ENCODE assay signal across 15 cellular contexts in genomic region chr4:181077416-181077815, GRCh38.
DNase-seq lines count a peak whose midpoint lies in the region; ATAC-seq lines count a peak whose summit lies in the region.
"Had no signal": no experiment of that assay in that cellular context is flagged by ENCODE, and none has a peak within 500 bp of the region (broad histone marks: within the 10 kb centered on the region; RNA-seq: fewer than 3 reads in every experiment).

No MANE protein-coding gene starts in this region.

- CTCF ChIA-PET in CD4-positive, alpha-beta memory T cell (lab: Charles Lee; ENCODE audit: partially characterized antibody) = no interaction called here

- peak overlapping the region; percentile 84 for H3K27ac ChIP-seq in SK-N-MC
- no peak overlapping the region for H3K27ac ChIP-seq in mesenchymal stem cell (ENCODE audit: low read length, poor library complexity, severe bottlenecking)
- H3K27ac ChIP-seq in CD4-positive, alpha-beta memory T cell (ENCODE audit: low read depth, low read length) = no peak overlapping the region

- no peak overlapping the region for H3K4me3 Mint-ChIP-seq in CD4-positive, alpha-beta memory T cell
- H3K4me3 Mint-ChIP-seq: CD14-positive monocyte; CD8-positive, alpha-beta memory T cell had no signal

- H3K9ac ChIP-seq in SK-N-MC (ENCODE audit: insufficient read length) = no peak overlapping the region
- H3K9ac ChIP-seq in mesenchymal stem cell (ENCODE audit: low read length) = peak overlapping the region; percentile 45

- H3K27me3 Mint-ChIP-seq in CD4-positive, alpha-beta memory T cell = no peaks in the 10 kb centered on the region
- H3K27me3 Mint-ChIP-seq: CD8-positive, alpha-beta memory T cell had no signal

- no peak overlapping the region for H3K23ac ChIP-seq in mesenchymal stem cell (ENCODE audit: low read length in 2 of 2)

- no peak overlapping the region for H2BK120ac ChIP-seq in mesenchymal stem cell (ENCODE audit: low read depth, low read length)

- no peak overlapping the region for H3K27ac Mint-ChIP-seq in CD4-positive, alpha-beta memory T cell
- H3K27ac Mint-ChIP-seq: CD14-positive monocyte; CD8-positive, alpha-beta memory T cell had no signal

- H3K14ac ChIP-seq in mesenchymal stem cell (ENCODE audit: low read length in 2 of 2) = no peak overlapping the region

- DNase-seq in HS-5 (ENCODE audit: low read depth) (peak; percentile 5), SK-N-MC (ENCODE audit: low read depth, low spot score) (no peak), fibroblast of gingiva (ENCODE audit: low read depth) (peak; percentile 39), mesenchymal stem cell (no peak), cardiac septum (ENCODE audit: low spot score) (no peak), T-helper 9 cell (no peak)
- DNase-seq in CD4-positive, alpha-beta memory T cell = no peak
- DNase-seq: Caco-2; CD8-positive, alpha-beta memory T cell; DND-41; GDM1 had no signal

- H3K4me1 Mint-ChIP-seq in CD4-positive, alpha-beta memory T cell = no peaks in the 10 kb centered on the region
- H3K4me1 Mint-ChIP-seq: CD14-positive monocyte; CD8-positive, alpha-beta memory T cell had no signal

- peaks cover 2% of the 10 kb centered on the region for H3K4me1 ChIP-seq in mesenchymal stem cell (ENCODE audit: control insufficient read depth, insufficient read depth, low read depth, low read length)
- no peaks in the 10 kb centered on the region for H3K4me1 ChIP-seq in CD4-positive, alpha-beta memory T cell (ENCODE audit: insufficient read depth, low read length)
- H3K4me1 ChIP-seq: Caco-2 had no signal

- no peak overlapping the region for H4K91ac ChIP-seq in mesenchymal stem cell (ENCODE audit: low read length)

- H3K36me3 Mint-ChIP-seq in CD4-positive, alpha-beta memory T cell = no peaks in the 10 kb centered on the region
- H3K36me3 Mint-ChIP-seq: CD14-positive monocyte; CD8-positive, alpha-beta memory T cell had no signal

- POLR2A ChIA-PET in CD4-positive, alpha-beta memory T cell (lab: Charles Lee; ENCODE audit: partially characterized antibody) = no interaction called here

- H2BK12ac ChIP-seq in mesenchymal stem cell (ENCODE audit: low read length in 2 of 2) = no peak overlapping the region

- H2AK5ac ChIP-seq in mesenchymal stem cell (ENCODE audit: low read length, severe bottlenecking) = no peak overlapping the region

- H3K9me3 ChIP-seq in SK-N-MC (ENCODE audit: low read depth, low read length) = no peaks in the 10 kb centered on the region
- H3K9me3 ChIP-seq in mesenchymal stem cell (ENCODE audit: control insufficient read depth, low read length) = no peaks in the 10 kb centered on the region
- H3K9me3 ChIP-seq in CD4-positive, alpha-beta memory T cell (ENCODE audit: control insufficient read depth in 1 of 2, low read length in 2 of 2) = no peaks in the 10 kb centered on the region
- H3K9me3 ChIP-seq: Caco-2 had no signal

- H3K4ac ChIP-seq in mesenchymal stem cell (ENCODE audit: low read depth in 1 of 2, low read length in 2 of 2) = no peak overlapping the region

- H3K4me3 ChIP-seq in SK-N-MC (peak overlapping the region; percentile 57), mesenchymal stem cell (ENCODE audit: insufficient read depth in 1 of 2, low read depth in 1 of 2, low read length in 2 of 2) (peak overlapping the region in 1 of 2 experiments; percentile 39)
- no peak overlapping the region for H3K4me3 ChIP-seq in CD4-positive, alpha-beta memory T cell (ENCODE audit: low read length in 2 of 2)

- peaks cover 0 to 8% (median 0%) of the 10 kb centered on the region in 8 donors for H3K9me3 Mint-ChIP-seq in CD4-positive, alpha-beta memory T cell

- H3K18ac ChIP-seq in mesenchymal stem cell (ENCODE audit: low read depth in 1 of 2, low read length in 2 of 2) = no peak overlapping the region

- intact Hi-C loops in CD4-positive, alpha-beta memory T cell (cut with micrococcal nuclease) = no loop called here
- intact Hi-C loops in cardiac septum (cut with DNase I) = no loop called here

- H3K79me1 ChIP-seq in mesenchymal stem cell (replicated peaks; ENCODE audit: low read length, poor library complexity, severe bottlenecking) = no peaks in the 10 kb centered on the region

- H4K8ac ChIP-seq in mesenchymal stem cell (ENCODE audit: low read length) = no peak overlapping the region

- H3K36me3 ChIP-seq in SK-N-MC (ENCODE audit: insufficient read depth, low read length) (no peaks in the 10 kb centered on the region), mesenchymal stem cell (ENCODE audit: control insufficient read depth in 1 of 2, insufficient read depth in 2 of 2, low read depth in 1 of 2, low read length in 2 of 2) (no peaks in the 10 kb centered on the region)
- no peaks in the 10 kb centered on the region for H3K36me3 ChIP-seq in CD4-positive, alpha-beta memory T cell (ENCODE audit: insufficient read depth, low read length)

- no peak overlapping the region for H3K4me2 ChIP-seq in mesenchymal stem cell (ENCODE audit: low read length, poor library complexity, severe bottlenecking)

- no peak overlapping the region for H2BK5ac ChIP-seq in mesenchymal stem cell (ENCODE audit: low read depth, low read length, poor library complexity, severe bottlenecking)

- H3K27me3 ChIP-seq in mesenchymal stem cell (ENCODE audit: control insufficient read depth in 1 of 2, insufficient read depth in 1 of 2, low read length in 2 of 2) = no peaks in the 10 kb centered on the region
- H3K27me3 ChIP-seq in CD4-positive, alpha-beta memory T cell (ENCODE audit: insufficient read depth, low read length) = no peaks in the 10 kb centered on the region

- no peak overlapping the region for H2AFZ ChIP-seq in mesenchymal stem cell (ENCODE audit: low read depth, low read length)

- H2BK15ac ChIP-seq in mesenchymal stem cell (ENCODE audit: low read depth, poor library complexity, severe bottlenecking) = no peak overlapping the region

- no peak for ATAC-seq in GM21526 (IDR thresholded peaks at IDR 0.05; ENCODE audit: low FRiP score, unreplicated experiment)
- ATAC-seq: HCT116, HepG2 had no signal

Comparison
In these comparisons a context has a peak if more than half of its experiments do, and no peak if none do; other contexts are left out.
1. DNase-seq: peak in HS-5 (single experiment) and fibroblast of gingiva (single experiment); none in SK-N-MC (single experiment), mesenchymal stem cell (single experiment), CD4-positive, alpha-beta memory T cell (0 of 5), cardiac septum (single experiment) and T-helper 9 cell (single experiment).